Comparison of ENCODE assay signal across 9 cellular contexts in the genomic region with DNA sequence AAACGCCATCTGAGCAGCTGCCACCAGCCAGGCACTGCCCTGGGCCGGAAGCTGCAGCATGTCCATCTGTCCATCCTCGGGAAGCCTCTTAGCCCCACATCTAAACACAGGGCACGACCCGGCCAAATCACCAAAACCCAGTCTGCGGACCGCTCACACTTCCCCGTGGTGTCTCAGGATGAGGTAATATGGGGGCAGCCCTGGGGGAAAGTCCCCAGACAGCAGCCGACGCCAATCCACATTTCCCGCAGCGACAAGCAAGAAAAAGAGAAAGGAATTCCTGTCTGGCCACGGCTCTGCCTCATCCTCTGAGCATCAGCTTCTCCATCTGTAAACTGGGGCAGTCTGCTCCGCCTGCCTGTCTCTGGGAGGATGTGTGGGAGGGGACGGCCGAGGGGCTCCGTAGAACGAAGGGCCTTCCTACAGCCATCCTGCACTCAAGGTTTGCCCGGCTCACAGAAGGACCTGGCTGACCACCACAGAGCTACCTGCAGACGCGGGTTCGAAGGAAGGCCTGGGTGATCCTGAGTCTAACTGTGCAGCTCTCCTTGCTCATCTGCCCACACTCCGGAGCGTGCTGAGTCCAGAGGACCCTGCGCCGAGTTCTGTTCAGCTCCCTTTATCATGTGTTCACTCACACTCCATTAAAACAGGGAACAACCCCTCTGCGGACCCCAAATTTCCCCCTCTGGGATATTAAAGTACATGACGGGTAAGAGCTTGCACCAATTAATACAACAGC.
DNase-seq lines count a peak whose midpoint lies in the region; ATAC-seq and TF ChIP-seq lines count a peak whose summit lies in the region.
"Had no signal": no experiment of that assay in that cellular context is flagged by ENCODE, and none has a peak within 500 bp of the region (broad histone marks: within the 10 kb centered on the region; RNA-seq: fewer than 3 reads in every experiment).

No MANE protein-coding gene starts in this region.

- no peaks in the 10 kb centered on the region for H3K9me3 Mint-ChIP-seq in CD14-positive monocyte
- H3K9me3 Mint-ChIP-seq in naive B cell, result no peaks in the 10 kb centered on the region

- intact Hi-C loops in CD14-positive monocyte (cut with micrococcal nuclease) (no loop called here), Right ventricle myocardium superior (cut with DNase I) (no loop called here), esophagus squamous epithelium (cut with DNase I) (no loop called here)

- TF ChIP-seq POLR2A in esophagus squamous epithelium (IDR thresholded peaks at IDR 0.05), result no peak

- no peak overlapping the region for H3K4me3 Mint-ChIP-seq in CD14-positive monocyte
- H3K4me3 Mint-ChIP-seq in naive B cell, result peak overlapping the region in 4 of 8 donors; percentile 17 to 81 (median 36)

- H3K27me3 Mint-ChIP-seq in CD14-positive monocyte (ENCODE audit: low read depth in 3 of 3), result peaks cover 3 to 7% (median 5%) of the 10 kb centered on the region in 3 donors
- peaks cover 0 to 9% (median 6%) of the 10 kb centered on the region in 3 donors for H3K27me3 Mint-ChIP-seq in naive B cell

- H3K4me1 Mint-ChIP-seq in CD14-positive monocyte (no peaks in the 10 kb centered on the region), naive B cell (peaks cover 24 to 44% (median 28%) of the 10 kb centered on the region in 3 donors)

- WGBS in esophagus squamous epithelium, 2 donors, result 44 to 83% methylated on average over 9 to 10 of the region's 28 CpGs

- TF ChIP-seq CTCF in CD14-positive monocyte (IDR thresholded peaks at IDR 0.05) (no peak), esophagus squamous epithelium (IDR thresholded peaks at IDR 0.05) (no peak)

- H3K27me3 ChIP-seq in esophagus squamous epithelium, result peaks cover 0 to 45% (median 0%) of the 10 kb centered on the region in 4 donors

- ATAC-seq in Right ventricle myocardium superior (ENCODE audit: poor library complexity), result peak; percentile 21
- peak; percentile 70 to 80 for ATAC-seq in naive B cell (ENCODE audit: low read depth in 2 of 2)
- no peak for ATAC-seq in HG03025 (IDR thresholded peaks at IDR 0.05; ENCODE audit: low FRiP score, unreplicated experiment)

- no peak overlapping the region for H3K27ac ChIP-seq in esophagus squamous epithelium

- H3K4me3 ChIP-seq in esophagus squamous epithelium, result peak overlapping the region in 1 of 4 donors; percentile 22

- no peaks in the 10 kb centered on the region for H3K9me3 ChIP-seq in esophagus squamous epithelium

- H3K36me3 Mint-ChIP-seq in CD14-positive monocyte (no peaks in the 10 kb centered on the region), naive B cell (no peaks in the 10 kb centered on the region)

- H3K27ac Mint-ChIP-seq in CD14-positive monocyte (no peak overlapping the region), naive B cell (peak overlapping the region in 2 of 6 donors; percentile 48 to 55)

- no peaks in the 10 kb centered on the region for H3K36me3 ChIP-seq in esophagus squamous epithelium

- DNase-seq in CD14-positive monocyte (ENCODE audit: low spot score) (peak; percentile 32), Right ventricle myocardium superior (no peak), naive B cell (peak; percentile 33), cerebellar nuclear complex (lab: John Stamatoyannopoulos, UW) (no peak), esophagus squamous epithelium (lab: John Stamatoyannopoulos, UW) (no peak)
- DNase-seq in activated CD4-positive, alpha-beta T cell treated with anti-CD3 and anti-CD28 coated beads, Interleukin-2, amount 50 U/mL, for 1 hour, result no peak
- DNase-seq: NCI-H1436 treated with DMSO at 0.1 percent for 48 hours had no signal

- H3K4me1 ChIP-seq in esophagus squamous epithelium, result peaks cover 0 to 16% (median 2%) of the 10 kb centered on the region in 3 donors

TF ChIP-seq in PFSK-1, 5 proteins besides CTCF, POLR2A, EP300 and RAD21:
- TF ChIP-seq FOXP2 (optimal IDR thresholded peaks at IDR 0.05; ENCODE audit: borderline replicate concordance, extremely low read depth, extremely low read length, insufficient read depth), result no peak
- TF ChIP-seq SIN3A (IDR thresholded peaks at IDR 0.05; ENCODE audit: borderline replicate concordance, insufficient read depth, low read length), result peak; percentile 62; the same call in 1 of the 2 replicates
- TF ChIP-seq REST (IDR thresholded peaks at IDR 0.05; ENCODE audit: insufficient read depth in 1 of 2, low read depth in 2 of 2, low read length in 2 of 2), result 0 out of 4 replicates have a peak, but pooled peaks of 1 of the 2 experiments have one; percentile 37
- no peak for TF ChIP-seq POLR2AphosphoS5 (IDR thresholded peaks at IDR 0.05; ENCODE audit: low read depth, low read length)

Comparison
In these comparisons a context has a peak if more than half of its experiments do, and no peak if none do; other contexts are left out.
1. DNase-seq: peak in CD14-positive monocyte (single experiment) and naive B cell (single experiment); none in Right ventricle myocardium superior (single experiment), activated CD4-positive, alpha-beta T cell treated with anti-CD3 and anti-CD28 coated beads, Interleukin-2, amount 50 U/mL, for 1 hour (single experiment), cerebellar nuclear complex (0 of 2) and esophagus squamous epithelium (single experiment).